1 cellular context compared by ENCODE assay signal in genomic region chr14:99119554-99119953, GRCh38.
TF ChIP-seq lines count a peak whose summit lies in the region.

No MANE protein-coding gene starts in this region.

TF ChIP-seq in GM23338, 12 proteins besides CTCF, POLR2A, EP300 and RAD21 (continued from another document):
- TF ChIP-seq ZNF462 (CRISPR knock-in tag; IDR thresholded peaks at IDR 0.05) = no peak
- TF ChIP-seq STAT1 (IDR thresholded peaks at IDR 0.05; ENCODE audit: unreplicated experiment) = no peak
- no peak for TF ChIP-seq CREB1 (CRISPR knock-in tag; IDR thresholded peaks at IDR 0.05; ENCODE audit: low read depth)
- no peak for TF ChIP-seq REST (IDR thresholded peaks at IDR 0.05; ENCODE audit: unreplicated experiment)
- TF ChIP-seq ZNF114 (CRISPR knock-in tag; IDR thresholded peaks at IDR 0.05) = no peak
- no peak for TF ChIP-seq JUNB (IDR thresholded peaks at IDR 0.05; ENCODE audit: unreplicated experiment)
